2 cellular contexts compared by ENCODE assay signal in the genomic region with DNA sequence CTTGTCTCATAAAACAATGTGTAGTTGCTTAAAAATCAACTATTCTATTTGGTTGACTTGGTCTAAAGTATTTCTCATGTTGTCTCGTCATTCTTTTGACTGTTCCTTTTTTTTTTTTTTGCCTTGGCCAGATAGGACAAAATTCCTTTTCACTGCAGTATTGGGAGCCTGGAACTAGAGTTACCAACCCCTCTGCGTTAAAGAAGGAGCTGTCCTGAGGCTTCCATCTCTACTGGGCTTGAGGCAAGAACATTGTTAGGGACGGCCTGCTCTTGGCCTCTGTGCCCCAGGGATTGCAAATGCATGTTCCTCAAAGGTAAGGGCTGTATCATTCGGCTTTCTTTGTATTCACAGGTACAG.
TF ChIP-seq lines count a peak whose summit lies in the region.

No MANE protein-coding gene starts in this region.

TF ChIP-seq in A549, 52 proteins besides CTCF, POLR2A, EP300 and RAD21 (continued from another document):
- TF ChIP-seq, protein P1, sequence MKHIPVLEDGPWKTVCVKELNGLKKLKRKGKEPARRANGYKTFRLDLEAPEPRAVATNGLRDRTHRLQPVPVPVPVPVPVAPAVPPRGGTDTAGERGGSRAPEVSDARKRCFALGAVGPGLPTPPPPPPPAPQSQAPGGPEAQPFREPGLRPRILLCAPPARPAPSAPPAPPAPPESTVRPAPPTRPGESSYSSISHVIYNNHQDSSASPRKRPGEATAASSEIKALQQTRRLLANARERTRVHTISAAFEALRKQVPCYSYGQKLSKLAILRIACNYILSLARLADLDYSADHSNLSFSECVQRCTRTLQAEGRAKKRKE (CRISPR knock-in tag; IDR thresholded peaks at IDR 0.05; ENCODE audit: low read depth) = no peak
- TF ChIP-seq PHF8 (IDR thresholded peaks at IDR 0.05; ENCODE audit: borderline replicate concordance, low read depth) = no peak

TF ChIP-seq in GM23338, 12 proteins besides CTCF, POLR2A, EP300 and RAD21:
- TF ChIP-seq, protein P2, sequence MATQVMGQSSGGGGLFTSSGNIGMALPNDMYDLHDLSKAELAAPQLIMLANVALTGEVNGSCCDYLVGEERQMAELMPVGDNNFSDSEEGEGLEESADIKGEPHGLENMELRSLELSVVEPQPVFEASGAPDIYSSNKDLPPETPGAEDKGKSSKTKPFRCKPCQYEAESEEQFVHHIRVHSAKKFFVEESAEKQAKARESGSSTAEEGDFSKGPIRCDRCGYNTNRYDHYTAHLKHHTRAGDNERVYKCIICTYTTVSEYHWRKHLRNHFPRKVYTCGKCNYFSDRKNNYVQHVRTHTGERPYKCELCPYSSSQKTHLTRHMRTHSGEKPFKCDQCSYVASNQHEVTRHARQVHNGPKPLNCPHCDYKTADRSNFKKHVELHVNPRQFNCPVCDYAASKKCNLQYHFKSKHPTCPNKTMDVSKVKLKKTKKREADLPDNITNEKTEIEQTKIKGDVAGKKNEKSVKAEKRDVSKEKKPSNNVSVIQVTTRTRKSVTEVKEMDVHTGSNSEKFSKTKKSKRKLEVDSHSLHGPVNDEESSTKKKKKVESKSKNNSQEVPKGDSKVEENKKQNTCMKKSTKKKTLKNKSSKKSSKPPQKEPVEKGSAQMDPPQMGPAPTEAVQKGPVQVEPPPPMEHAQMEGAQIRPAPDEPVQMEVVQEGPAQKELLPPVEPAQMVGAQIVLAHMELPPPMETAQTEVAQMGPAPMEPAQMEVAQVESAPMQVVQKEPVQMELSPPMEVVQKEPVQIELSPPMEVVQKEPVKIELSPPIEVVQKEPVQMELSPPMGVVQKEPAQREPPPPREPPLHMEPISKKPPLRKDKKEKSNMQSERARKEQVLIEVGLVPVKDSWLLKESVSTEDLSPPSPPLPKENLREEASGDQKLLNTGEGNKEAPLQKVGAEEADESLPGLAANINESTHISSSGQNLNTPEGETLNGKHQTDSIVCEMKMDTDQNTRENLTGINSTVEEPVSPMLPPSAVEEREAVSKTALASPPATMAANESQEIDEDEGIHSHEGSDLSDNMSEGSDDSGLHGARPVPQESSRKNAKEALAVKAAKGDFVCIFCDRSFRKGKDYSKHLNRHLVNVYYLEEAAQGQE (IDR thresholded peaks at IDR 0.05; ENCODE audit: unreplicated experiment) = no peak
- no peak for TF ChIP-seq CREB1 (CRISPR knock-in tag; IDR thresholded peaks at IDR 0.05; ENCODE audit: low read depth)
- no peak for TF ChIP-seq ZNF114 (CRISPR knock-in tag; IDR thresholded peaks at IDR 0.05)
- TF ChIP-seq JUNB (IDR thresholded peaks at IDR 0.05; ENCODE audit: unreplicated experiment) = no peak
- TF ChIP-seq POLR2AphosphoS5 (IDR thresholded peaks at IDR 0.05; ENCODE audit: low read depth) = no peak
- no peak for TF ChIP-seq EZH2phosphoT487 (IDR thresholded peaks at IDR 0.05; ENCODE audit: unreplicated experiment)
- no peak for TF ChIP-seq ZNF331 (CRISPR knock-in tag; IDR thresholded peaks at IDR 0.05; ENCODE audit: low read depth)
- no peak for TF ChIP-seq EZH2 (IDR thresholded peaks at IDR 0.05; ENCODE audit: low read depth, unreplicated experiment)
- TF ChIP-seq STAT1 (IDR thresholded peaks at IDR 0.05; ENCODE audit: unreplicated experiment) = no peak
- no peak for TF ChIP-seq NANOG (IDR thresholded peaks at IDR 0.05; ENCODE audit: borderline replicate concordance)
- TF ChIP-seq, protein P3, sequence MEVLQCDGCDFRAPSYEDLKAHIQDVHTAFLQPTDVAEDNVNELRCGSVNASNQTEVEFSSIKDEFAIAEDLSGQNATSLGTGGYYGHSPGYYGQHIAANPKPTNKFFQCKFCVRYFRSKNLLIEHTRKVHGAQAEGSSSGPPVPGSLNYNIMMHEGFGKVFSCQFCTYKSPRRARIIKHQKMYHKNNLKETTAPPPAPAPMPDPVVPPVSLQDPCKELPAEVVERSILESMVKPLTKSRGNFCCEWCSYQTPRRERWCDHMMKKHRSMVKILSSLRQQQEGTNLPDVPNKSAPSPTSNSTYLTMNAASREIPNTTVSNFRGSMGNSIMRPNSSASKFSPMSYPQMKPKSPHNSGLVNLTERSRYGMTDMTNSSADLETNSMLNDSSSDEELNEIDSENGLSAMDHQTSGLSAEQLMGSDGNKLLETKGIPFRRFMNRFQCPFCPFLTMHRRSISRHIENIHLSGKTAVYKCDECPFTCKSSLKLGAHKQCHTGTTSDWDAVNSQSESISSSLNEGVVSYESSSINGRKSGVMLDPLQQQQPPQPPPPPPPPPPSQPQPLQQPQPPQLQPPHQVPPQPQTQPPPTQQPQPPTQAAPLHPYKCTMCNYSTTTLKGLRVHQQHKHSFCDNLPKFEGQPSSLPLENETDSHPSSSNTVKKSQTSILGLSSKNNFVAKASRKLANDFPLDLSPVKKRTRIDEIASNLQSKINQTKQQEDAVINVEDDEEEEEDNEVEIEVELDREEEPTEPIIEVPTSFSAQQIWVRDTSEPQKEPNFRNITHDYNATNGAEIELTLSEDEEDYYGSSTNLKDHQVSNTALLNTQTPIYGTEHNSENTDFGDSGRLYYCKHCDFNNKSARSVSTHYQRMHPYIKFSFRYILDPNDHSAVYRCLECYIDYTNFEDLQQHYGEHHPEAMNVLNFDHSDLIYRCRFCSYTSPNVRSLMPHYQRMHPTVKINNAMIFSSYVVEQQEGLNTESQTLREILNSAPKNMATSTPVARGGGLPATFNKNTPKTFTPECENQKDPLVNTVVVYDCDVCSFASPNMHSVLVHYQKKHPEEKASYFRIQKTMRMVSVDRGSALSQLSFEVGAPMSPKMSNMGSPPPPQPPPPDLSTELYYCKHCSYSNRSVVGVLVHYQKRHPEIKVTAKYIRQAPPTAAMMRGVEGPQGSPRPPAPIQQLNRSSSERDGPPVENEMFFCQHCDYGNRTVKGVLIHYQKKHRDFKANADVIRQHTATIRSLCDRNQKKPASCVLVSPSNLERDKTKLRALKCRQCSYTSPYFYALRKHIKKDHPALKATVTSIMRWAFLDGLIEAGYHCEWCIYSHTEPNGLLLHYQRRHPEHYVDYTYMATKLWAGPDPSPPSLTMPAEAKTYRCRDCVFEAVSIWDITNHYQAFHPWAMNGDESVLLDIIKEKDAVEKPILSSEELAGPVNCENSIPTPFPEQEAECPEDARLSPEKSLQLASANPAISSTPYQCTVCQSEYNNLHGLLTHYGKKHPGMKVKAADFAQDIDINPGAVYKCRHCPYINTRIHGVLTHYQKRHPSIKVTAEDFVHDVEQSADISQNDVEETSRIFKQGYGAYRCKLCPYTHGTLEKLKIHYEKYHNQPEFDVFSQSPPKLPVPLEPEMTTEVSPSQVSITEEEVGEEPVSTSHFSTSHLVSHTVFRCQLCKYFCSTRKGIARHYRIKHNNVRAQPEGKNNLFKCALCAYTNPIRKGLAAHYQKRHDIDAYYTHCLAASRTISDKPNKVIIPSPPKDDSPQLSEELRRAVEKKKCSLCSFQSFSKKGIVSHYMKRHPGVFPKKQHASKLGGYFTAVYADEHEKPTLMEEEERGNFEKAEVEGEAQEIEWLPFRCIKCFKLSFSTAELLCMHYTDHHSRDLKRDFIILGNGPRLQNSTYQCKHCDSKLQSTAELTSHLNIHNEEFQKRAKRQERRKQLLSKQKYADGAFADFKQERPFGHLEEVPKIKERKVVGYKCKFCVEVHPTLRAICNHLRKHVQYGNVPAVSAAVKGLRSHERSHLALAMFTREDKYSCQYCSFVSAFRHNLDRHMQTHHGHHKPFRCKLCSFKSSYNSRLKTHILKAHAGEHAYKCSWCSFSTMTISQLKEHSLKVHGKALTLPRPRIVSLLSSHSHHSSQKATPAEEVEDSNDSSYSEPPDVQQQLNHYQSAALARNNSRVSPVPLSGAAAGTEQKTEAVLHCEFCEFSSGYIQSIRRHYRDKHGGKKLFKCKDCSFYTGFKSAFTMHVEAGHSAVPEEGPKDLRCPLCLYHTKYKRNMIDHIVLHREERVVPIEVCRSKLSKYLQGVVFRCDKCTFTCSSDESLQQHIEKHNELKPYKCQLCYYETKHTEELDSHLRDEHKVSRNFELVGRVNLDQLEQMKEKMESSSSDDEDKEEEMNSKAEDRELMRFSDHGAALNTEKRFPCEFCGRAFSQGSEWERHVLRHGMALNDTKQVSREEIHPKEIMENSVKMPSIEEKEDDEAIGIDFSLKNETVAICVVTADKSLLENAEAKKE (CRISPR knock-in tag; IDR thresholded peaks at IDR 0.05) = no peak
- TF ChIP-seq, protein P4, sequence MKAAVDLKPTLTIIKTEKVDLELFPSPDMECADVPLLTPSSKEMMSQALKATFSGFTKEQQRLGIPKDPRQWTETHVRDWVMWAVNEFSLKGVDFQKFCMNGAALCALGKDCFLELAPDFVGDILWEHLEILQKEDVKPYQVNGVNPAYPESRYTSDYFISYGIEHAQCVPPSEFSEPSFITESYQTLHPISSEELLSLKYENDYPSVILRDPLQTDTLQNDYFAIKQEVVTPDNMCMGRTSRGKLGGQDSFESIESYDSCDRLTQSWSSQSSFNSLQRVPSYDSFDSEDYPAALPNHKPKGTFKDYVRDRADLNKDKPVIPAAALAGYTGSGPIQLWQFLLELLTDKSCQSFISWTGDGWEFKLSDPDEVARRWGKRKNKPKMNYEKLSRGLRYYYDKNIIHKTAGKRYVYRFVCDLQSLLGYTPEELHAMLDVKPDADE (IDR thresholded peaks at IDR 0.05) = no peak
